8 cellular contexts compared by ENCODE assay signal in genomic region chr11:18383388-18384156, GRCh38. TPM values are rescaled to one million over a fixed set of nuclear protein-coding genes. Genes with fewer than 3 reads are reported as not detected.
DNase-seq lines count a peak whose midpoint lies in the region; ATAC-seq, FAIRE-seq and TF ChIP-seq lines count a peak whose summit lies in the region.

No MANE protein-coding gene starts in this region.

- ATAC-seq in activated B cell treated with CpG ODN at 0.5 μM for 24 hours (ENCODE audit: low read depth) = peak; percentile 93
- peak; percentile 93 for ATAC-seq in left lung

- H3K4me2 ChIP-seq in GM23248 (ENCODE audit: unreplicated experiment) (peak overlapping the region; percentile 85), Karpas-422 (ENCODE audit: low read depth, low read length, poor library complexity, severe bottlenecking) (no peak overlapping the region)

- H3K27me3 ChIP-seq in GM23248 (replicated peaks; ENCODE audit: insufficient read depth) (no peaks in the 10 kb centered on the region), Karpas-422 (ENCODE audit: low read length) (no peaks in the 10 kb centered on the region), left lung (no peaks in the 10 kb centered on the region)

- H3K4me1 Mint-ChIP-seq in activated B cell treated with CpG ODN at 0.5 μM for 24 hours = peaks cover 19% of the 10 kb centered on the region

- no peaks in the 10 kb centered on the region for H3K36me3 ChIP-seq in GM23248 (ENCODE audit: low read depth)
- no peaks in the 10 kb centered on the region for H3K36me3 ChIP-seq in Karpas-422 (ENCODE audit: insufficient read depth, low read length)
- H3K36me3 ChIP-seq in left lung = no peaks in the 10 kb centered on the region

- in situ Hi-C loops in GM23248 (cut with MboI) = loop anchor here (10.0 kb wide), 1 partner anchor 59 kb away; the partner anchor contains the start of genes GTF2H1 and HPS5

- peak; percentile 81 for FAIRE-seq in GM12891 (lab: Jason Lieb, UNC)

- peaks cover 35% of the 10 kb centered on the region for H3F3A ChIP-seq in GM23248 (ENCODE audit: insufficient read depth)

- H3K36me3 Mint-ChIP-seq in activated B cell treated with CpG ODN at 0.5 μM for 24 hours (ENCODE audit: low read depth) = no peaks in the 10 kb centered on the region

- TF ChIP-seq CTCF in activated B cell treated with CpG ODN at 0.5 μM for 24 hours (IDR thresholded peaks at IDR 0.05) (no peak), left lung (IDR thresholded peaks at IDR 0.05) (no peak)

- H3K9me2 ChIP-seq in GM23248 (ENCODE audit: insufficient read depth) = no peaks in the 10 kb centered on the region
- no peaks in the 10 kb centered on the region for H3K9me2 ChIP-seq in Karpas-422 (replicated peaks; ENCODE audit: insufficient read depth, low read length)

- H3K27ac Mint-ChIP-seq in activated B cell treated with CpG ODN at 0.5 μM for 24 hours = peak overlapping the region; percentile 96

- H3K4me3 Mint-ChIP-seq in activated B cell treated with CpG ODN at 0.5 μM for 24 hours = peak overlapping the region; percentile 55

- 1 to 2% methylated on average over 9 of the region's 9 CpGs for WGBS in GM23248 (ENCODE audit: low coverage in 1 of 2, low lambda C conversion rate in 2 of 2, missing lambda C conversion rate in 2 of 2), 2 experiments

- H3K27ac ChIP-seq in GM23248 = peak overlapping the region; percentile 99
- H3K27ac ChIP-seq in Karpas-422 (ENCODE audit: low read length) = no peak overlapping the region
- H3K27ac ChIP-seq in caudate nucleus (ENCODE audit: low read depth, low read length) = peak overlapping the region; percentile 97
- peak overlapping the region; percentile 94 to 98 for H3K27ac ChIP-seq in left lung

- H3K79me2 ChIP-seq in GM23248 (ENCODE audit: insufficient read depth) (no peaks in the 10 kb centered on the region), Karpas-422 (ENCODE audit: low read length) (no peaks in the 10 kb centered on the region)

- no peaks in the 10 kb centered on the region for H3K27me3 Mint-ChIP-seq in activated B cell treated with CpG ODN at 0.5 μM for 24 hours

- no peak for TF ChIP-seq POLR2A in GM12891 (IDR thresholded peaks at IDR 0.05; ENCODE audit: low read depth, low read length)

- H3K9me3 Mint-ChIP-seq in activated B cell treated with CpG ODN at 0.5 μM for 24 hours = no peaks in the 10 kb centered on the region

- intact Hi-C loops in activated B cell treated with CpG ODN at 0.5 μM for 24 hours (cut with micrococcal nuclease) (loop anchor here (1.0 kb wide), 2 partner anchors 11 to 61 kb away; partner anchors contain the start of genes GTF2H1, HPS5 and LDHA), left lung (cut with DNase I) (no loop called here)

- DNase-seq in GM12891 (ENCODE audit: insufficient read length, low spot score) (peak; percentile 43), GM23248 (peak; percentile 100), Karpas-422 (no peak), activated B cell treated with CpG ODN at 0.5 μM for 24 hours (peak; percentile 26), caudate nucleus (lab: John Stamatoyannopoulos, UW) (peak in 49 of 61 donors; percentile 3 to 86 (median 51)), left lung (peak; percentile 81 to 82), D341Med (ENCODE audit: low spot score) (no peak)
- peak; percentile 71 for DNase-seq in stimulated activated CD4-positive, alpha-beta T cell treated with anti-CD3 and anti-CD28 coated beads, Interleukin-2, amount 100 ng/mL, for 4 hours (ENCODE audit: low read depth)

- CTCF ChIA-PET in activated B cell treated with CpG ODN at 0.5 μM for 24 hours (lab: Charles Lee) = interaction anchor here (1.0 to 3.0 kb wide), 2 partner anchors 11 to 193 kb away, joined by 3 to 11 read pairs; partner anchors contain the start of gene LDHA

- peak overlapping the region; percentile 54 for H3K4me3 ChIP-seq in GM23248
- no peak overlapping the region for H3K4me3 ChIP-seq in Karpas-422 (ENCODE audit: low read length)
- H3K4me3 ChIP-seq in left lung = no peak overlapping the region

- H3K4me1 ChIP-seq in GM23248 (ENCODE audit: insufficient read depth) (peaks cover 32% of the 10 kb centered on the region), Karpas-422 (ENCODE audit: low read length) (peaks cover 4% of the 10 kb centered on the region; the same call in 1 of the 2 replicates), left lung (peaks cover 20 to 31% of the 10 kb centered on the region in 2 donors)

- H3K9ac ChIP-seq in GM23248 = peak overlapping the region; percentile 86
- peak overlapping the region; percentile 27; the same call in 1 of the 2 replicates for H3K9ac ChIP-seq in Karpas-422 (ENCODE audit: low read length)

- H2AFZ ChIP-seq in GM23248 (peak overlapping the region; percentile 65), Karpas-422 (ENCODE audit: low read length) (peak overlapping the region; percentile 90; the same call in 1 of the 2 replicates)

- no peaks in the 10 kb centered on the region for H4K20me1 ChIP-seq in GM23248 (ENCODE audit: insufficient read depth)
- H4K20me1 ChIP-seq in Karpas-422 (ENCODE audit: insufficient read depth, low read depth, low read length) = no peaks in the 10 kb centered on the region

- H3K9me3 ChIP-seq in GM23248 (ENCODE audit: low read depth) (no peaks in the 10 kb centered on the region), Karpas-422 (ENCODE audit: low read length) (no peaks in the 10 kb centered on the region), left lung (no peaks in the 10 kb centered on the region)

- POLR2A ChIA-PET in activated B cell treated with CpG ODN at 0.5 μM for 24 hours (lab: Charles Lee) = interaction anchor here (0.6 to 5.5 kb wide), 7 partner anchors 11 to 241 kb away, joined by 3 to 154 read pairs (median 4); partner anchors contain the start of genes GTF2H1, HPS5, LDHA and TSG101

TF ChIP-seq in GM12891, 5 proteins besides CTCF, POLR2A, EP300 and RAD21:
- no peak for TF ChIP-seq POLR2AphosphoS5 (IDR thresholded peaks at IDR 0.05; ENCODE audit: low read depth, low read length)
- TF ChIP-seq SPI1 (IDR thresholded peaks at IDR 0.05; ENCODE audit: low read depth, low read length) = 0 out of 2 replicates have a peak, but pooled peaks have one; percentile 12
- no peak for TF ChIP-seq POU2F2 (IDR thresholded peaks at IDR 0.05; ENCODE audit: low read depth, low read length)
- no peak for TF ChIP-seq TAF1 (IDR thresholded peaks at IDR 0.05; ENCODE audit: low read depth, low read length)

RNA-seq across cellular contexts. Expression of gene LDHA, which starts 10.8 kb away (rescaled TPM):
- polyA plus RNA-seq in GM12891 (2012; ENCODE audit: low read depth, missing spikeins) = 1,757 TPM
- total RNA-seq in GM23248 (2014; rRNA removed; shearing (Covaris generic)) = 2,432 and 2,912 TPM in 2 replicates
- polyA plus RNA-seq in GM23248 (2016; fragmentation: Nextera tagmentation; extraction: Ambion mirVana) = 5,221 and 5,406 TPM in 2 replicates
- total RNA-seq in Karpas-422 (2014; rRNA removed; shearing (Covaris generic); ENCODE audit: low replicate concordance) = 586 and 711 TPM in 2 replicates
- total RNA-seq in activated B cell treated with CpG ODN at 0.5 μM for 24 hours (282 and 287 TPM in 2 replicates), left lung (100 to 1,000 TPM; 288 to 550 TPM)

RNA-seq across cellular contexts. Expression of gene LDHC, which starts 28.5 kb away (rescaled TPM):
- polyA plus RNA-seq in GM12891 (2012; ENCODE audit: low read depth, missing spikeins) = not detected
- total RNA-seq in GM23248 (2014; rRNA removed; shearing (Covaris generic)) = not detected in 2 replicates
- polyA plus RNA-seq in GM23248 (2016; fragmentation: Nextera tagmentation; extraction: Ambion mirVana) = 0.23 TPM in 1 of 2 replicates, not detected in the other
- not detected in 2 replicates for total RNA-seq in Karpas-422 (2014; rRNA removed; shearing (Covaris generic); ENCODE audit: low replicate concordance)
- total RNA-seq in activated B cell treated with CpG ODN at 0.5 μM for 24 hours (not detected in 2 replicates), left lung (under 1 TPM in 1 of 2 donors, not detected in 1; 0.82 TPM)

Comparison
In these comparisons a context has a peak if more than half of its experiments do, and no peak if none do; other contexts are left out.
1. DNase-seq: peak in GM12891 (single experiment), GM23248 (single experiment), activated B cell treated with CpG ODN at 0.5 μM for 24 hours (single experiment), caudate nucleus (49 of 61), left lung (2 of 2) and stimulated activated CD4-positive, alpha-beta T cell treated with anti-CD3 and anti-CD28 coated beads, Interleukin-2, amount 100 ng/mL, for 4 hours (single experiment); none in Karpas-422 (single experiment) and D341Med (single experiment).